10 cellular contexts compared by ENCODE assay signal in the genomic region with DNA sequence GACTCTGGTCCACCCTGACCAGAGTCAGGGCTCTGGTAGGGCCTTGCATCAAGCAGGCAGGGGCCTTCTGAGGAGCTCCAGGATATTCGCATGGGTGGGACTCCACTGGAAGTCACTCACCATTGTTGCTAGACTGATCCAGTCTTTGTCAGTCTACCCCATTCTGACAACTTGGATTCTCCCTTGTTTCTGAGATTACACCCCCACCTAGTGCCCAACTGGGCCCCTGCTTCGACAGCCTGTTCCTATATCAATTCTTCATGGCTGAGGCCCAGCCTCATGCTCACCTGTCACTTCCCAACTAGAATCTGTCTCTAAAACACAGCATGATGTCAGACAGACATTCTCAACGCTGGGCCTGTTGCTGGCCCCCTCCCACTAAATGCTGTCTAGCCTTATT. TPM values are rescaled to one million over a fixed set of nuclear protein-coding genes. Genes with fewer than 3 reads are reported as not detected.
DNase-seq lines count a peak whose midpoint lies in the region; ATAC-seq and TF ChIP-seq lines count a peak whose summit lies in the region.
"Had no signal": no experiment of that assay in that cellular context is flagged by ENCODE, and none has a peak within 500 bp of the region (broad histone marks: within the 10 kb centered on the region; RNA-seq: fewer than 3 reads in every experiment).

No MANE protein-coding gene starts in this region.

- no peaks in the 10 kb centered on the region for H3K79me2 ChIP-seq in fibroblast of lung (ENCODE audit: control insufficient read depth, insufficient read depth, low read length)

- no peak overlapping the region for H2AFZ ChIP-seq in fibroblast of lung (ENCODE audit: low read length)

- no peaks in the 10 kb centered on the region for H3K9me3 Mint-ChIP-seq in immature natural killer cell
- H3K9me3 Mint-ChIP-seq: T-helper 1 cell treated with Interleukin-12 subunit alpha and Interleukin-12 subunit beta and Interleukin-4 antibody, amounts not matched to agents 30 μg/mL and 1 μg/mL, for 36 hours had no signal

- DNase-seq in AG08396 (ENCODE audit: low spot score) = peak; percentile 24
- peak; percentile 29 for DNase-seq in NCI-H748 treated with DMSO at 0.1 percent for 48 hours (lab: John Stamatoyannopoulos, UW)
- DNase-seq in fibroblast of lung (ENCODE audit: low read depth in 2 of 2) = no peak
- DNase-seq in immature natural killer cell = no peak
- no peak for DNase-seq in cerebellar nuclear complex (lab: John Stamatoyannopoulos, UW)
- DNase-seq: foreskin melanocyte had no signal

- H3K4me3 Mint-ChIP-seq in immature natural killer cell = no peak overlapping the region
- H3K4me3 Mint-ChIP-seq: T-helper 1 cell treated with Interleukin-12 subunit alpha and Interleukin-12 subunit beta and Interleukin-4 antibody, amounts not matched to agents 30 μg/mL and 1 μg/mL, for 36 hours had no signal

- ATAC-seq in HG02852 (IDR thresholded peaks at IDR 0.05; ENCODE audit: unreplicated experiment) (no peak), HG02884 (IDR thresholded peaks at IDR 0.05; ENCODE audit: unreplicated experiment) (no peak)

- no peaks in the 10 kb centered on the region for H3K9me3 ChIP-seq in fibroblast of lung (ENCODE audit: control insufficient read depth, insufficient read depth, low read depth, low read length)

- H3K27me3 ChIP-seq in fibroblast of lung (ENCODE audit: control insufficient read depth, insufficient read depth, low read length) = peaks cover 18% of the 10 kb centered on the region

- TF ChIP-seq CTCF in GM12874 (IDR thresholded peaks at IDR 0.05; ENCODE audit: insufficient read depth, low read depth, low read length) (peak; percentile 37; the same call in 1 of the 2 replicates), fibroblast of lung (conservative IDR thresholded peaks at IDR 0.05 in 1 of 2, IDR thresholded peaks at IDR 0.05 in 1 of 2; ENCODE audit: low read depth in 1 of 2, low read length in 2 of 2) (peak; percentile 17 to 29)

- H3K4me2 ChIP-seq in fibroblast of lung (ENCODE audit: extremely low read depth, insufficient read depth, low read length) = no peak overlapping the region

- H3K27me3 Mint-ChIP-seq in immature natural killer cell (ENCODE audit: low read depth in 3 of 3) = peaks cover 18 to 28% (median 20%) of the 10 kb centered on the region in 3 donors

- H4K20me1 ChIP-seq in fibroblast of lung (ENCODE audit: control insufficient read depth, extremely low read depth, insufficient read depth, low read length) = no peaks in the 10 kb centered on the region

- no peak overlapping the region for H3K27ac Mint-ChIP-seq in immature natural killer cell
- H3K27ac Mint-ChIP-seq: T-helper 1 cell treated with Interleukin-12 subunit alpha and Interleukin-12 subunit beta and Interleukin-4 antibody, amounts not matched to agents 30 μg/mL and 1 μg/mL, for 36 hours had no signal

- H3K4me1 ChIP-seq in fibroblast of lung (ENCODE audit: control insufficient read depth, extremely low read depth, insufficient read depth, low read length) = no peaks in the 10 kb centered on the region

- H3K27ac ChIP-seq in fibroblast of lung (ENCODE audit: insufficient read depth, low read length) = no peak overlapping the region

- no peak overlapping the region for H3K9ac ChIP-seq in fibroblast of lung (ENCODE audit: insufficient read depth, low read length)

- H3K4me1 Mint-ChIP-seq in immature natural killer cell = peaks cover 0 to 8% of the 10 kb centered on the region in 2 donors

- no peaks in the 10 kb centered on the region for H3K36me3 ChIP-seq in fibroblast of lung (ENCODE audit: control insufficient read depth, insufficient read depth, low read length)

- H3K36me3 Mint-ChIP-seq in immature natural killer cell = no peaks in the 10 kb centered on the region

- H3K4me3 ChIP-seq in fibroblast of lung (replicated peaks in 1 of 4; ENCODE audit: control extremely low read depth in 1 of 4, insufficient read depth in 1 of 4, low read depth in 3 of 4, low read length in 4 of 4) = no peak overlapping the region

RNA-seq across cellular contexts. Expression of a gene that starts 5.2 kb away (rescaled TPM):
- total RNA-seq in fibroblast of lung = not detected in 2 replicates
- polyA plus RNA-seq in fibroblast of lung (not detected in 2 replicates), immature natural killer cell (under 1 TPM in 1 of 3 donors, not detected in 2; 0.10 TPM)
- not detected in 2 replicates for polyA plus RNA-seq in fibroblast of lung (2012)
- polyA minus RNA-seq in fibroblast of lung (ENCODE audit: low replicate concordance) = not detected in 2 replicates

Comparison
In these comparisons a context has a peak if more than half of its experiments do, and no peak if none do; other contexts are left out.
1. DNase-seq: peak in AG08396 (single experiment) and NCI-H748 treated with DMSO at 0.1 percent for 48 hours (single experiment); none in fibroblast of lung (0 of 2), immature natural killer cell (0 of 3) and cerebellar nuclear complex (0 of 2).